ENCODE assay signal across 9 cellular contexts in genomic region chr7:1478480-1478879, GRCh38.
"Had no signal": no experiment of that assay in that cellular context is flagged by ENCODE, and none has a peak within 500 bp of the region (broad histone marks: within the 10 kb centered on the region; RNA-seq: fewer than 3 reads in every experiment).

No MANE protein-coding gene starts in this region.

- H3K4me1 ChIP-seq: HAP-1 had no signal

- H3K4me2 ChIP-seq: GM23338 had no signal

- H2AFZ ChIP-seq: GM23248, GM23338 had no signal

- H3K27ac ChIP-seq: GM23248 had no signal

- ATAC-seq: GM23338, HCT116 had no signal

- DNase-seq: GM23248, GOT3, H9, HFFc6 had no signal

- H3K4me3 ChIP-seq: GM23248, GM23338, HAP-1 had no signal

- H3K9me3 ChIP-seq: HAP-1 had no signal

- FAIRE-seq: H1, H54 had no signal

- H3K9ac ChIP-seq: GM23248 had no signal
